Comparison of ENCODE assay signal across 12 cellular contexts in the genomic region with DNA sequence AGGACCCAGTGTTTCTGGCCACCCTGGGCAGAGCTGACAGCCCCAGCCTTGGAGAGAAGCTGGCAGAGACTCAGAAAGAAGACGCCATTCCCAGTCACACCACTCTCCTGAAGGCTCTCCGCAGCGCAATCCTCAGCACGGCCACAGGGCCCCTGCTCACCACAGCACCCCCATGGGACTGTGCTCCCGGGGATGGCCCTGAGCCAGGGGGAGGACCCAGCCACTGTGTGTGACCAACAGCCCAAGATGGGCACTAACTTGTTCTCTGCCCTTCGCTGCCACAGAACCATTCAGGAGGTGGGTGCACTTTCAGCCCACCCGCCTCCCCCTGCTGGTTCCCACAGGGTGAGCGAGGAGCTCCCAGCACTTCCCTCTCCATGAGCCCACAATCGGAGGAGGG. TPM values are rescaled to one million over a fixed set of nuclear protein-coding genes. Genes with fewer than 3 reads are reported as not detected.
DNase-seq lines count a peak whose midpoint lies in the region; ATAC-seq and TF ChIP-seq lines count a peak whose summit lies in the region.
"Had no signal": no experiment of that assay in that cellular context is flagged by ENCODE, and none has a peak within 500 bp of the region (broad histone marks: within the 10 kb centered on the region; RNA-seq: fewer than 3 reads in every experiment).

No MANE protein-coding gene starts in this region.

- H3K4me3 ChIP-seq in SJSA1 (no peak overlapping the region), gastroesophageal sphincter (no peak overlapping the region), prostate gland (no peak overlapping the region), foreskin fibroblast (ENCODE audit: low read depth in 1 of 2, low read length in 2 of 2) (no peak overlapping the region)

- H3K27ac ChIP-seq in SJSA1 (peak overlapping the region; percentile 65), gastroesophageal sphincter (peak overlapping the region; percentile 36 to 89 (median 81)), prostate gland (peak overlapping the region; percentile 9 to 30)

- no peak for TF ChIP-seq EP300 in gastroesophageal sphincter (IDR thresholded peaks at IDR 0.05)

- DNase-seq in G401 (ENCODE audit: low spot score): peak; percentile 67
- peak; percentile 53 to 76 for DNase-seq in SJSA1 (ENCODE audit: low read depth in 1 of 2, low spot score in 2 of 2)
- no peak for DNase-seq in prostate gland (ENCODE audit: low spot score)
- DNase-seq in foreskin fibroblast: no peak
- no peak for DNase-seq in NCI-H524 treated with DMSO at 0.1 percent for 48 hours (lab: John Stamatoyannopoulos, UW)
- DNase-seq: activated gamma-delta T cell, DMS 273 treated with DMSO at 0.1 percent for 48 hours, hypothalamus, NCI-H2029 treated with DMSO at 0.1 percent for 48 hours had no signal

- intact Hi-C loops in prostate gland (cut with DNase I): no loop called here

- ATAC-seq in gastroesophageal sphincter (no peak), GM18858 (IDR thresholded peaks at IDR 0.05; ENCODE audit: unreplicated experiment) (no peak), GM19023 (IDR thresholded peaks at IDR 0.05; ENCODE audit: unreplicated experiment) (no peak)

- in situ Hi-C loops in G401 (cut with HindIII; ENCODE audit: low sequenced_read_pairs): no loop called here

- H3K36me3 ChIP-seq in SJSA1 (peaks cover 7% of the 10 kb centered on the region; the same call in 1 of the 2 replicates), gastroesophageal sphincter (no peaks in the 10 kb centered on the region), prostate gland (no peaks in the 10 kb centered on the region)

- TF ChIP-seq CTCF in gastroesophageal sphincter (IDR thresholded peaks at IDR 0.05) (peak in 1 of 4 experiments; percentile 27), prostate gland (IDR thresholded peaks at IDR 0.05) (no peak), foreskin fibroblast (IDR thresholded peaks at IDR 0.05; ENCODE audit: low read depth, low read length) (no peak)

- H3K27me3 ChIP-seq in SJSA1 (replicated peaks) (no peaks in the 10 kb centered on the region), gastroesophageal sphincter (no peaks in the 10 kb centered on the region), prostate gland (replicated peaks; ENCODE audit: insufficient read depth) (no peaks in the 10 kb centered on the region)

- 0 to 40% methylated on average over 1 to 4 of the region's 9 CpGs for WGBS in gastroesophageal sphincter (ENCODE audit: low coverage in 1 of 2), 2 donors
- 56% methylated on average over 9 of the region's 9 CpGs for WGBS in prostate gland

- no peak for TF ChIP-seq POLR2A in gastroesophageal sphincter (IDR thresholded peaks at IDR 0.05)
- no peak for TF ChIP-seq POLR2A in prostate gland (IDR thresholded peaks at IDR 0.05)

- H3K4me1 ChIP-seq in SJSA1 (replicated peaks) (peaks cover 59% of the 10 kb centered on the region), gastroesophageal sphincter (peaks cover 0 to 97% (median 36%) of the 10 kb centered on the region in 3 donors), prostate gland (replicated peaks) (no peaks in the 10 kb centered on the region)

- H3K9me3 ChIP-seq in SJSA1 (replicated peaks): no peaks in the 10 kb centered on the region
- H3K9me3 ChIP-seq in gastroesophageal sphincter: no peaks in the 10 kb centered on the region
- H3K9me3 ChIP-seq in prostate gland: no peaks in the 10 kb centered on the region

RNA-seq across cellular contexts. Expression of gene CCNK, which starts 57.1 kb away (rescaled TPM):
- total RNA-seq in G401 (2014; rRNA removed; shearing (Covaris generic)): 5.9 and 16.7 TPM in 2 replicates
- 9.0 and 12.1 TPM in 2 replicates for total RNA-seq in SJSA1 (2014; rRNA removed; shearing (Covaris generic))
- total RNA-seq in gastroesophageal sphincter (10 to 100 TPM; 17.1 to 26.8 (median 20.7) TPM), prostate gland (10 to 100 TPM; 15.5 to 43.1 TPM)

RNA-seq across cellular contexts. Expression of gene SETD3, which starts 57.6 kb away (rescaled TPM):
- 43.7 and 54.9 TPM in 2 replicates for total RNA-seq in G401 (2014; rRNA removed; shearing (Covaris generic))
- 71.0 and 84.2 TPM in 2 replicates for total RNA-seq in SJSA1 (2014; rRNA removed; shearing (Covaris generic))
- total RNA-seq in gastroesophageal sphincter (100 to 1,000 TPM; 127 to 184 (median 162) TPM), prostate gland (100 to 1,000 TPM in 1 of 2 donors, 10 to 100 TPM in 1; 59.5 to 106 TPM)

Comparison
In these comparisons a context has a peak if more than half of its experiments do, and no peak if none do; other contexts are left out.
1. DNase-seq: peak in G401 (single experiment) and SJSA1 (2 of 2); none in prostate gland (single experiment), foreskin fibroblast (0 of 2) and NCI-H524 treated with DMSO at 0.1 percent for 48 hours (single experiment).
2. H3K27ac ChIP-seq: peak in every context shown above with its lines; median percentile 81 in gastroesophageal sphincter; 65 in SJSA1; 20 in prostate gland.